ENCODE assay signal across 16 cellular contexts in genomic region chr6:18045507-18045906, GRCh38. TPM values are rescaled to one million over a fixed set of nuclear protein-coding genes. Genes with fewer than 3 reads are reported as not detected.
A peak's percentile ranks its signal among the peaks of the same experiment; 100 is the strongest.
DNase-seq lines count a peak whose midpoint lies in the region; ATAC-seq and TF ChIP-seq lines count a peak whose summit lies in the region.
"Had no signal": no experiment of that assay in that cellular context is flagged by ENCODE, and none has a peak within 500 bp of the region (broad histone marks: within the 10 kb centered on the region; RNA-seq: fewer than 3 reads in every experiment).

No MANE protein-coding gene starts in this region.

- no peak overlapping the region for H3K4me3 ChIP-seq in GM23338
- no peak overlapping the region for H3K4me3 ChIP-seq in Panc1 (ENCODE audit: low read depth in 2 of 2, low read length in 2 of 2)
- no peak overlapping the region for H3K4me3 ChIP-seq in trophoblast cell (ENCODE audit: low read depth, low read length)
- H3K4me3 ChIP-seq: BLaER1 treated with 17β-estradiol and CSF1 and Interleukin-3, amounts not matched to agents 10 nM and 100 nM had no signal

- ATAC-seq in GM23338, result no peak
- no peak for ATAC-seq in Panc1
- ATAC-seq: CD8-positive, alpha-beta T cell had no signal

- H4K12ac ChIP-seq in trophoblast cell (ENCODE audit: low read depth, low read length), result no peak overlapping the region

- peaks cover 2% of the 10 kb centered on the region for H3K27me3 Mint-ChIP-seq in GM23338 (ENCODE audit: insufficient read depth, low read depth, poor library complexity)
- no peaks in the 10 kb centered on the region for H3K27me3 Mint-ChIP-seq in endothelial cell (ENCODE audit: unreplicated experiment)
- H3K27me3 Mint-ChIP-seq in chondrocyte (ENCODE audit: low read depth), result no peaks in the 10 kb centered on the region
- H3K27me3 Mint-ChIP-seq: IgD-negative memory B cell had no signal

- H2BK12ac ChIP-seq in trophoblast cell (ENCODE audit: low read length), result peak overlapping the region; percentile 90

- H3K14ac ChIP-seq in trophoblast cell (ENCODE audit: low read length), result no peak overlapping the region

- no peaks in the 10 kb centered on the region for H3K36me3 Mint-ChIP-seq in GM23338 (ENCODE audit: low read depth)
- H3K36me3 Mint-ChIP-seq in endothelial cell (ENCODE audit: low read depth, unreplicated experiment), result no peaks in the 10 kb centered on the region
- H3K36me3 Mint-ChIP-seq in chondrocyte (ENCODE audit: low read depth), result no peaks in the 10 kb centered on the region
- H3K36me3 Mint-ChIP-seq: CD8-positive, alpha-beta T cell had no signal

- H3K4me1 Mint-ChIP-seq in GM23338, result peaks cover 20% of the 10 kb centered on the region
- peaks cover 17% of the 10 kb centered on the region for H3K4me1 Mint-ChIP-seq in endothelial cell (ENCODE audit: unreplicated experiment)
- H3K4me1 Mint-ChIP-seq in chondrocyte (ENCODE audit: low read depth), result peaks cover 56% of the 10 kb centered on the region
- H3K4me1 Mint-ChIP-seq: B cell had no signal

- H3K4ac ChIP-seq in trophoblast cell (ENCODE audit: low read depth, low read length), result no peak overlapping the region

- H3K9me3 Mint-ChIP-seq in GM23338, result no peaks in the 10 kb centered on the region
- H3K9me3 Mint-ChIP-seq in endothelial cell (ENCODE audit: unreplicated experiment), result no peaks in the 10 kb centered on the region
- no peaks in the 10 kb centered on the region for H3K9me3 Mint-ChIP-seq in chondrocyte (ENCODE audit: low read depth)
- H3K9me3 Mint-ChIP-seq: CD8-positive, alpha-beta T cell; IgD-negative memory B cell had no signal

- H3K4me2 ChIP-seq in GM23338 (no peak overlapping the region), trophoblast cell (ENCODE audit: low read length) (no peak overlapping the region)
- H3K4me2 ChIP-seq: BLaER1 treated with 17β-estradiol and CSF1 and Interleukin-3, amounts not matched to agents 10 nM and 100 nM had no signal

- no peak overlapping the region for H3K9ac ChIP-seq in trophoblast cell (ENCODE audit: low read length)
- H3K9ac ChIP-seq: BLaER1 treated with 17β-estradiol and CSF1 and Interleukin-3, amounts not matched to agents 10 nM and 100 nM had no signal

- no peaks in the 10 kb centered on the region for H3K27me3 ChIP-seq in GM23338 (ENCODE audit: insufficient read depth)
- H3K27me3 ChIP-seq in Panc1 (ENCODE audit: control insufficient read depth, insufficient read depth, low read length), result no peaks in the 10 kb centered on the region
- H3K27me3 ChIP-seq in trophoblast cell (ENCODE audit: insufficient read depth, low read length), result no peaks in the 10 kb centered on the region
- H3K27me3 ChIP-seq: BLaER1 treated with 17β-estradiol and CSF1 and Interleukin-3, amounts not matched to agents 10 nM and 100 nM had no signal

- H2BK5ac ChIP-seq in trophoblast cell (ENCODE audit: low read depth, low read length, poor library complexity), result peak overlapping the region; percentile 80

- H3K9me2 ChIP-seq in GM23338 (ENCODE audit: insufficient read depth), result no peaks in the 10 kb centered on the region; the same call in 1 of the 2 replicates

- H3K79me2 ChIP-seq in GM23338 (replicated peaks; ENCODE audit: insufficient read depth) (no peaks in the 10 kb centered on the region), trophoblast cell (ENCODE audit: control insufficient read depth, insufficient read depth, low read length, poor library complexity) (no peaks in the 10 kb centered on the region)

- no peaks in the 10 kb centered on the region for H3F3A ChIP-seq in GM23338 (replicated peaks; ENCODE audit: low read depth)

- peak overlapping the region; percentile 88 for H4K91ac ChIP-seq in trophoblast cell (ENCODE audit: low read depth, low read length)

- peaks cover 10% of the 10 kb centered on the region for H3K79me1 ChIP-seq in trophoblast cell (ENCODE audit: low read length)

- no peak overlapping the region for H3K4me3 Mint-ChIP-seq in GM23338
- H3K4me3 Mint-ChIP-seq in endothelial cell (ENCODE audit: unreplicated experiment), result no peak overlapping the region
- no peak overlapping the region for H3K4me3 Mint-ChIP-seq in chondrocyte (ENCODE audit: unreplicated experiment)
- H3K4me3 Mint-ChIP-seq: B cell; CD8-positive, alpha-beta T cell; H9; IgD-negative memory B cell had no signal

- POLR2A ChIA-PET in Panc1 (lab: Charles Lee), result no interaction called here

- CTCF ChIA-PET in Panc1 (lab: Charles Lee), result no interaction called here

- DNase-seq in GM23338 (ENCODE audit: low spot score) (no peak), Panc1 (ENCODE audit: low read depth, low spot score) (no peak), endothelial cell (ENCODE audit: low spot score) (no peak), trophoblast cell (no peak), superior temporal gyrus (ENCODE audit: extremely low spot score) (no peak), SIG-M5 (lab: John Stamatoyannopoulos, UW) (no peak), chondrocyte (ENCODE audit: low spot score) (no peak)
- DNase-seq: Calu3; CD8-positive, alpha-beta T cell; DMS79 treated with DMSO at 0.1 percent for 48 hours; GF-D8; H9 had no signal

- peak overlapping the region; percentile 87 for H2AK5ac ChIP-seq in trophoblast cell (ENCODE audit: low read length)

- H3K36me3 ChIP-seq in GM23338 (ENCODE audit: insufficient read depth) (no peaks in the 10 kb centered on the region), Panc1 (ENCODE audit: control insufficient read depth, insufficient read depth, low read length) (no peaks in the 10 kb centered on the region), trophoblast cell (ENCODE audit: control insufficient read depth in 1 of 2, insufficient read depth in 2 of 2, low read length in 2 of 2) (no peaks in the 10 kb centered on the region)
- H3K36me3 ChIP-seq: BLaER1 treated with 17β-estradiol and CSF1 and Interleukin-3, amounts not matched to agents 10 nM and 100 nM had no signal

- H3K27ac ChIP-seq in GM23338 (ENCODE audit: low read depth), result peak overlapping the region; percentile 36; the same call in 1 of the 2 replicates
- peak overlapping the region; percentile 8; the same call in 1 of the 2 replicates for H3K27ac ChIP-seq in Panc1 (ENCODE audit: low read length)
- H3K27ac ChIP-seq in trophoblast cell (ENCODE audit: low read depth, low read length), result no peak overlapping the region
- H3K27ac ChIP-seq: BLaER1 treated with 17β-estradiol and CSF1 and Interleukin-3, amounts not matched to agents 10 nM and 100 nM; HL-60 had no signal

- intact Hi-C loops in Panc1 (cut with micrococcal nuclease; ENCODE audit: unreplicated experiment), result no loop called here

- no peak overlapping the region for H2AFZ ChIP-seq in GM23338
- no peak overlapping the region for H2AFZ ChIP-seq in trophoblast cell (ENCODE audit: insufficient read depth, low read length, poor library complexity)

- no peak overlapping the region for H3K23ac ChIP-seq in trophoblast cell (ENCODE audit: low read length)

- in situ Hi-C loops in Panc1 (cut with HindIII; ENCODE audit: low pct_unique_long_range_greater_than_20kb, low sequenced_read_pairs), result no loop called here

- H3K27ac Mint-ChIP-seq in GM23338 (no peak overlapping the region), endothelial cell (ENCODE audit: unreplicated experiment) (peak overlapping the region; percentile 53), chondrocyte (ENCODE audit: unreplicated experiment) (no peak overlapping the region)
- H3K27ac Mint-ChIP-seq: B cell; CD8-positive, alpha-beta T cell; H9; IgD-negative memory B cell had no signal

- H3K18ac ChIP-seq in trophoblast cell (ENCODE audit: low read length), result no peak overlapping the region

- no peaks in the 10 kb centered on the region for H4K20me1 ChIP-seq in GM23338 (replicated peaks; ENCODE audit: insufficient read depth)
- H4K20me1 ChIP-seq: BLaER1 treated with 17β-estradiol and CSF1 and Interleukin-3, amounts not matched to agents 10 nM and 100 nM had no signal

- H2BK120ac ChIP-seq in trophoblast cell (ENCODE audit: insufficient read depth, low read length, poor library complexity), result peak overlapping the region; percentile 77

- peaks cover 16% of the 10 kb centered on the region for H3K4me1 ChIP-seq in GM23338 (ENCODE audit: insufficient read depth)
- peaks cover 4% of the 10 kb centered on the region; the same call in 1 of the 2 replicates for H3K4me1 ChIP-seq in Panc1 (ENCODE audit: control insufficient read depth, insufficient read depth, low read length)
- H3K4me1 ChIP-seq in trophoblast cell (ENCODE audit: control insufficient read depth in 1 of 2, insufficient read depth in 2 of 2, low read length in 2 of 2), result peaks cover 14 to 16% of the 10 kb centered on the region in 2 experiments

- TF ChIP-seq CTCF in GM23338 (conservative IDR thresholded peaks at IDR 0.05; ENCODE audit: low read depth in 2 of 2), result no peak
- TF ChIP-seq CTCF in Panc1 (IDR thresholded peaks at IDR 0.05), result no peak
- TF ChIP-seq CTCF in endothelial cell (IDR thresholded peaks at IDR 0.05; ENCODE audit: unreplicated experiment), result no peak
- no peak for TF ChIP-seq CTCF in chondrocyte (IDR thresholded peaks at IDR 0.05)

- BruUV-seq in Panc1 (replicated peaks; lab: Mats Ljungman, UMichigan), result no TSS peak

- no peaks in the 10 kb centered on the region for H3K9me3 ChIP-seq in Panc1 (ENCODE audit: control insufficient read depth, insufficient read depth, low read depth, low read length)
- no peaks in the 10 kb centered on the region for H3K9me3 ChIP-seq in trophoblast cell (ENCODE audit: insufficient read depth, low read depth, low read length)
- H3K9me3 ChIP-seq: BLaER1 treated with 17β-estradiol and CSF1 and Interleukin-3, amounts not matched to agents 10 nM and 100 nM had no signal

- H4K8ac ChIP-seq in trophoblast cell (ENCODE audit: low read depth, low read length), result no peak overlapping the region

TF ChIP-seq in GM23338, 12 proteins besides CTCF, POLR2A, EP300 and RAD21 (continues in another document):
- no peak for TF ChIP-seq ZNF331 (CRISPR knock-in tag; IDR thresholded peaks at IDR 0.05; ENCODE audit: low read depth)
- no peak for TF ChIP-seq EZH2 (IDR thresholded peaks at IDR 0.05; ENCODE audit: low read depth, unreplicated experiment)
- no peak for TF ChIP-seq STAT1 (IDR thresholded peaks at IDR 0.05; ENCODE audit: unreplicated experiment)
- TF ChIP-seq, protein P1, sequence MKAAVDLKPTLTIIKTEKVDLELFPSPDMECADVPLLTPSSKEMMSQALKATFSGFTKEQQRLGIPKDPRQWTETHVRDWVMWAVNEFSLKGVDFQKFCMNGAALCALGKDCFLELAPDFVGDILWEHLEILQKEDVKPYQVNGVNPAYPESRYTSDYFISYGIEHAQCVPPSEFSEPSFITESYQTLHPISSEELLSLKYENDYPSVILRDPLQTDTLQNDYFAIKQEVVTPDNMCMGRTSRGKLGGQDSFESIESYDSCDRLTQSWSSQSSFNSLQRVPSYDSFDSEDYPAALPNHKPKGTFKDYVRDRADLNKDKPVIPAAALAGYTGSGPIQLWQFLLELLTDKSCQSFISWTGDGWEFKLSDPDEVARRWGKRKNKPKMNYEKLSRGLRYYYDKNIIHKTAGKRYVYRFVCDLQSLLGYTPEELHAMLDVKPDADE (IDR thresholded peaks at IDR 0.05), result no peak
- no peak for TF ChIP-seq JUNB (IDR thresholded peaks at IDR 0.05; ENCODE audit: unreplicated experiment)

RNA-seq across cellular contexts. Expression of gene KIF13A, which starts 58.1 kb away (rescaled TPM):
- total RNA-seq in GM23338 (2014; rRNA removed; shearing (Covaris generic)), result 28.2 and 32.8 TPM in 2 replicates
- polyA plus RNA-seq in GM23338 (2016; fragmentation: Nextera tagmentation; extraction: Ambion mirVana), result 8.4 and 11.4 TPM in 2 replicates
- total RNA-seq in Panc1 (2021; ENCODE audit: unreplicated experiment), result 49.3 TPM
- 24.5 TPM for polyA plus RNA-seq in Panc1 (2012; ENCODE audit: insufficient read length)
- total RNA-seq in endothelial cell (ENCODE audit: unreplicated experiment), result 139 TPM
- 53.4 and 54.2 TPM in 2 replicates for polyA plus RNA-seq in trophoblast cell (2013)
- total RNA-seq in chondrocyte, result 39.5 to 51.9 TPM (median 49.7 TPM) in 3 replicates
